In genomic region chr14:56490379-56490778, GRCh38 we compare ENCODE assay signal across 9 cellular contexts.
DNase-seq lines count a peak whose midpoint lies in the region; ATAC-seq and TF ChIP-seq lines count a peak whose summit lies in the region.
"Had no signal": no experiment of that assay in that cellular context is flagged by ENCODE, and none has a peak within 500 bp of the region (broad histone marks: within the 10 kb centered on the region; RNA-seq: fewer than 3 reads in every experiment).

No MANE protein-coding gene starts in this region.

- no peak overlapping the region for H3K27ac Mint-ChIP-seq in naive thymus-derived CD4-positive, alpha-beta T cell

- no peak overlapping the region for H3K4me3 ChIP-seq in HEK293 (ENCODE audit: low read depth, low read length)
- H3K4me3 ChIP-seq in naive thymus-derived CD4-positive, alpha-beta T cell (ENCODE audit: low read length): no peak overlapping the region

- H3K27me3 Mint-ChIP-seq in naive thymus-derived CD4-positive, alpha-beta T cell: peaks cover 0 to 6% (median 0%) of the 10 kb centered on the region in 5 donors

- no peaks in the 10 kb centered on the region for H3K27me3 ChIP-seq in naive thymus-derived CD4-positive, alpha-beta T cell (ENCODE audit: control insufficient read depth in 2 of 2, insufficient read depth in 2 of 2, low read length in 2 of 2)

- intact Hi-C loops in naive thymus-derived CD4-positive, alpha-beta T cell (cut with micrococcal nuclease): loop anchor here (1.0 to 10.0 kb wide), 7 partner anchors 574 to 827 kb away; no protein-coding TSS in a partner anchor

- H3K4me1 Mint-ChIP-seq in naive thymus-derived CD4-positive, alpha-beta T cell: peaks cover 0 to 13% (median 10%) of the 10 kb centered on the region in 7 donors
- H3K4me1 Mint-ChIP-seq: central memory CD8-positive, alpha-beta T cell had no signal

- no peak for TF ChIP-seq CTCF in HEK293 (tag by site-specific recombination; IDR thresholded peaks at IDR 0.05)

- CTCF ChIA-PET in HEK293 (lab: Yijun Ruan, JAX): interaction anchor here (0.6 to 2.8 kb wide), 48 partner anchors 10 to 1278 kb away, joined by 3 to 25 read pairs (median 4); no protein-coding TSS in a partner anchor
- CTCF ChIA-PET in naive thymus-derived CD4-positive, alpha-beta T cell (lab: Charles Lee): interaction anchor here (0.6 to 3.8 kb wide), 14 partner anchors 10 to 1942 kb away, joined by 3 to 22 read pairs (median 3); no protein-coding TSS in a partner anchor

- H3K9me3 Mint-ChIP-seq in naive thymus-derived CD4-positive, alpha-beta T cell: no peaks in the 10 kb centered on the region
- H3K9me3 Mint-ChIP-seq: central memory CD8-positive, alpha-beta T cell had no signal

- no peaks in the 10 kb centered on the region for H3K4me1 ChIP-seq in HEK293 (ENCODE audit: control insufficient read depth, insufficient read depth, low read length)
- no peaks in the 10 kb centered on the region for H3K4me1 ChIP-seq in naive thymus-derived CD4-positive, alpha-beta T cell (ENCODE audit: control insufficient read depth in 2 of 2, insufficient read depth in 2 of 2, low read length in 2 of 2)

- no peaks in the 10 kb centered on the region for H3K36me3 ChIP-seq in HEK293 (ENCODE audit: control insufficient read depth in 2 of 2, insufficient read depth in 1 of 2, low read length in 2 of 2)
- H3K36me3 ChIP-seq in naive thymus-derived CD4-positive, alpha-beta T cell (ENCODE audit: control insufficient read depth in 2 of 3, insufficient read depth in 3 of 3, low read length in 3 of 3): no peaks in the 10 kb centered on the region

- H3K36me3 Mint-ChIP-seq in naive thymus-derived CD4-positive, alpha-beta T cell: no peaks in the 10 kb centered on the region

- no peak overlapping the region for H3K27ac ChIP-seq in HEK293 (ENCODE audit: extremely low read depth, low read depth, low read length)
- H3K27ac ChIP-seq in naive thymus-derived CD4-positive, alpha-beta T cell (ENCODE audit: low read depth, low read length): no peak overlapping the region

- no peak overlapping the region for H3K4me3 Mint-ChIP-seq in naive thymus-derived CD4-positive, alpha-beta T cell
- H3K4me3 Mint-ChIP-seq: central memory CD8-positive, alpha-beta T cell had no signal

- POLR2A ChIA-PET in HEK293 (lab: Yijun Ruan, JAX): interaction anchor here (0.6 kb wide), 1 partner anchor 1046 kb away, joined by 3 read pairs; no protein-coding TSS in a partner anchor
- POLR2A ChIA-PET in naive thymus-derived CD4-positive, alpha-beta T cell (lab: Charles Lee): interaction anchor here (0.7 kb wide), 1 partner anchor 1309 kb away, joined by 3 read pairs; no protein-coding TSS in a partner anchor

- peak; percentile 23 for DNase-seq in AG20443 (ENCODE audit: low spot score)
- peak; percentile 98 for DNase-seq in NCI-H82 (lab: John Stamatoyannopoulos, UW)
- peak; percentile 63 for DNase-seq in dermis blood vessel endothelial cell
- DNase-seq in naive thymus-derived CD4-positive, alpha-beta T cell: peak in 5 of 9 donors; percentile 10 to 38 (median 26)
- DNase-seq in stimulated activated CD4-positive, alpha-beta T cell treated with anti-CD3 and anti-CD28 coated beads, Interleukin-2, amount 100 ng/mL, for 24 hours: no peak
- DNase-seq in GM19238 (ENCODE audit: insufficient read length, low spot score): no peak

- no peaks in the 10 kb centered on the region for H3K9me3 ChIP-seq in HEK293 (ENCODE audit: control insufficient read depth, insufficient read depth, low read depth, low read length)
- no peaks in the 10 kb centered on the region for H3K9me3 ChIP-seq in naive thymus-derived CD4-positive, alpha-beta T cell (ENCODE audit: control insufficient read depth in 2 of 3, low read length in 3 of 3)

- peak; percentile 37 for ATAC-seq in naive thymus-derived CD4-positive, alpha-beta T cell
- no peak for ATAC-seq in HG02763 (IDR thresholded peaks at IDR 0.05; ENCODE audit: unreplicated experiment)

TF ChIP-seq in HEK293, 187 proteins besides CTCF, POLR2A, EP300 and RAD21:
- TF ChIP-seq ZNF571 (tag by site-specific recombination; IDR thresholded peaks at IDR 0.05) (no peak), ZNF654 (tag by site-specific recombination; IDR thresholded peaks at IDR 0.05; ENCODE audit: low read depth) (peak; percentile 55)

Comparison
In these comparisons a context has a peak if more than half of its experiments do, and no peak if none do; other contexts are left out.
1. DNase-seq: peak in AG20443 (single experiment), NCI-H82 (single experiment), dermis blood vessel endothelial cell (single experiment) and naive thymus-derived CD4-positive, alpha-beta T cell (5 of 9); none in stimulated activated CD4-positive, alpha-beta T cell treated with anti-CD3 and anti-CD28 coated beads, Interleukin-2, amount 100 ng/mL, for 24 hours (0 of 2) and GM19238 (single experiment).